8 cellular contexts compared by ENCODE assay signal in genomic region chr11:128632151-128632791, GRCh38. TPM values are rescaled to one million over a fixed set of nuclear protein-coding genes. Genes with fewer than 3 reads are reported as not detected.
DNase-seq lines count a peak whose midpoint lies in the region; ATAC-seq, FAIRE-seq and TF ChIP-seq lines count a peak whose summit lies in the region.

No MANE protein-coding gene starts in this region.

- H3K27me3 ChIP-seq in right lobe of liver: no peaks in the 10 kb centered on the region

- no peaks in the 10 kb centered on the region for H3K36me3 Mint-ChIP-seq in T-cell

- H3K36me3 ChIP-seq in right lobe of liver: no peaks in the 10 kb centered on the region

- TF ChIP-seq POLR2A in right lobe of liver (IDR thresholded peaks at IDR 0.05): no peak

- ATAC-seq in T-cell (replicated peaks in 1 of 4) (peak; percentile 49 to 57 (median 52)), right lobe of liver (peak in 3 of 4 donors; percentile 19 to 34 (median 22))

- DNase-seq in SHP77 (lab: John Stamatoyannopoulos, UW) (peak; percentile 29 to 31), SHP77 treated with DMSO at 0.1 percent for 48 hours (lab: John Stamatoyannopoulos, UW) (no peak), T-cell (peak in 26 of 34 experiments; percentile 18 to 56 (median 36)), cardiac fibroblast (ENCODE audit: low read depth in 2 of 2) (peak; percentile 78 to 82), right lobe of liver (no peak), urothelium cell line (ENCODE audit: low spot score) (peak; percentile 46), NCI-H187 treated with DMSO at 0.1 percent for 48 hours (lab: John Stamatoyannopoulos, UW) (no peak)

- TF ChIP-seq EP300 in Ishikawa (IDR thresholded peaks at IDR 0.05; ENCODE audit: borderline replicate concordance): no peak

- CTCF ChIA-PET in T-cell (lab: Charles Lee): interaction anchor here (0.5 to 7.2 kb wide), 62 partner anchors 8 to 1272 kb away, joined by 3 to 109 read pairs (median 4); partner anchors contain the start of gene FLI1 (in 1 of the 2)

- POLR2A ChIA-PET in T-cell (lab: Charles Lee): interaction anchor here (0.5 to 0.9 kb wide), 3 partner anchors 65 to 460 kb away, joined by 3 to 9 read pairs (median 3); no protein-coding TSS in a partner anchor

- TF ChIP-seq CTCF in cardiac fibroblast (IDR thresholded peaks at IDR 0.05; ENCODE audit: low read depth, low read length): peak; percentile 88
- TF ChIP-seq CTCF in right lobe of liver (IDR thresholded peaks at IDR 0.05): peak; percentile 41 to 56 (median 49)

- FAIRE-seq in urothelium cell line (lab: Jason Lieb, UNC): no peak

- intact Hi-C loops in right lobe of liver (cut with DNase I): loop anchor here (10.0 kb wide), 3 partner anchors 147 to 347 kb away; no protein-coding TSS in a partner anchor

- no peak overlapping the region for H3K4me3 Mint-ChIP-seq in T-cell

- peak; percentile 73 for TF ChIP-seq RAD21 in Ishikawa (IDR thresholded peaks at IDR 0.05; ENCODE audit: low read depth)

- H3K4me1 ChIP-seq in right lobe of liver: peaks cover 0 to 20% (median 8%) of the 10 kb centered on the region in 4 donors

- no peaks in the 10 kb centered on the region for H3K9me3 ChIP-seq in right lobe of liver

- H3K27ac ChIP-seq in right lobe of liver: no peak overlapping the region

- peaks cover 49 to 56% (median 54%) of the 10 kb centered on the region in 3 donors for H3K4me1 Mint-ChIP-seq in T-cell

- H3K27me3 Mint-ChIP-seq in T-cell: no peaks in the 10 kb centered on the region

- 20% methylated on average over 2 of the region's 6 CpGs for WGBS in right lobe of liver (ENCODE audit: insufficient coverage, low coverage, low lambda C conversion rate, missing lambda C conversion rate)

- H3K4me3 ChIP-seq in cardiac fibroblast (replicated peaks in 1 of 2; ENCODE audit: low read depth in 2 of 2, low read length in 2 of 2) (no peak overlapping the region), right lobe of liver (no peak overlapping the region)

- peak overlapping the region; percentile 59 to 64 for H3K27ac Mint-ChIP-seq in T-cell

- H3K9me3 Mint-ChIP-seq in T-cell: no peaks in the 10 kb centered on the region

TF ChIP-seq in Ishikawa, 13 proteins besides CTCF, POLR2A, EP300 and RAD21:
- no peak for TF ChIP-seq CREB1 (IDR thresholded peaks at IDR 0.05; ENCODE audit: low read depth)
- no peak for TF ChIP-seq NFIC (IDR thresholded peaks at IDR 0.05)
- TF ChIP-seq YY1 (IDR thresholded peaks at IDR 0.05; ENCODE audit: low read depth): no peak
- no peak for TF ChIP-seq CEBPB (IDR thresholded peaks at IDR 0.05)
- no peak for TF ChIP-seq TEAD4 (IDR thresholded peaks at IDR 0.05)
- no peak for TF ChIP-seq EGR1 (IDR thresholded peaks at IDR 0.05)
- TF ChIP-seq TAF1 (IDR thresholded peaks at IDR 0.05; ENCODE audit: low read depth): no peak
- TF ChIP-seq MAX (IDR thresholded peaks at IDR 0.05): no peak
- TF ChIP-seq TCF12 (IDR thresholded peaks at IDR 0.05; ENCODE audit: low read depth): no peak
- no peak for TF ChIP-seq REST (IDR thresholded peaks at IDR 0.05; ENCODE audit: low read depth)
- no peak for TF ChIP-seq ZBTB7A (IDR thresholded peaks at IDR 0.05; ENCODE audit: low read depth)
- TF ChIP-seq USF1 (IDR thresholded peaks at IDR 0.05): no peak
- no peak for TF ChIP-seq FOXM1 (IDR thresholded peaks at IDR 0.05; ENCODE audit: borderline replicate concordance, low read depth)

RNA-seq across cellular contexts. Expression of gene ETS1, which starts 44.9 kb away (rescaled TPM):
- total RNA-seq in T-cell (1,000 to 10,000 TPM in 1 of 5 donors, 100 to 1,000 TPM in 4; 773 to 1,065 (median 854) TPM), right lobe of liver (10 to 100 TPM; 14.2 to 37.2 (median 23.3) TPM)

Comparison
In these comparisons a context has a peak if more than half of its experiments do, and no peak if none do; other contexts are left out.
1. DNase-seq: peak in SHP77 (2 of 2), T-cell (26 of 34), cardiac fibroblast (2 of 2) and urothelium cell line (single experiment); none in SHP77 treated with DMSO at 0.1 percent for 48 hours (single experiment), right lobe of liver (0 of 3) and NCI-H187 treated with DMSO at 0.1 percent for 48 hours (single experiment).
2. RNA of gene ETS1, which starts 44.9 kb away (total RNA-seq): 773 to 1,065 TPM in T-cell; 14.2 to 37.2 TPM in right lobe of liver; every median in the first group is over 10 times any median in the second.